In the genomic region with DNA sequence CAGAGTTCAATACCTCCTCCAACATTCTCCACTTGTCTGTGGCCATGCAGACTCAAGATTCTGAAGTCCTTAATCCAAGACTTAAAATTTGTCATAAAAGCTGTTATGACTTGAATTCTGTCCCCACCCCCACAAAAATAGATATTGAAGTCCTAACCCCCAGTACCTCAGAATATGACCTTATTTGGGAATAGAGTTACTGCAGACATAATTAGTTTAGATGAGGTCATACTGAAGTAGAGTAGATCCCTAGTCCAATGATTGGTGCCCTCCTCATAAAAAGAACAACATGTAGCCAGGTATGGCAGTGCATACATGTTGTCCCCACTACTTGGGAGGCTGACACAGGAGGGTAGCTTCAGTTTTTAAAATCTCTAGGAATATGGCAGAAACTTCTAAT, we compare ENCODE assay signal across 7 cellular contexts.
"Had no signal": no experiment of that assay in that cellular context is flagged by ENCODE, and none has a peak within 500 bp of the region (broad histone marks: within the 10 kb centered on the region; RNA-seq: fewer than 3 reads in every experiment).

No MANE protein-coding gene starts in this region.

- H3K4me3 ChIP-seq: GM23248, HAP-1 had no signal

- H3K9ac ChIP-seq: GM23248 had no signal

- H3K4me1 ChIP-seq: HAP-1 had no signal

- ATAC-seq: HCT116 had no signal

- DNase-seq: GM23248, GOT3, H7, IMR-90 had no signal

- FAIRE-seq: HTR-8/SVneo had no signal

- H3K27ac ChIP-seq: GM23248 had no signal

- H3K9me3 ChIP-seq: HAP-1 had no signal

- H2AFZ ChIP-seq: GM23248 had no signal
